In the genomic region with DNA sequence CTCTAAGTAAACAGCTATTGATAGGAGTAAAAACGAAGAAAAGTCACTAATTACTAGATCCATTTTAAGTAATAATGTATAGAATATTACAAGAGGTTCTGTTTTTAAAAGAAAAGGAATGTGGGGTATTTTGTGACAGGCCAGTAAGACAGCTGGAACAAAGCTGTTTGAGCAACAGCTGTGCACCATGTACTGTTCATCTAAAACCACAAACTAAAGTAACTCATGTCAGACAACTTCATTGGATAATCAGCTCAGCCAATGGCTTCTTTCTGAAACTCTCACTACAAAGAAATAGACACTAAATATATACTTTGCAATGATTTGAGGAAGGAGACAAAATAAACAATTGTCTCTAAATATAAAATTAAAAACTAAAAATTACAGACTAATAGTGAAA, we compare ENCODE assay signal across 12 cellular contexts. TPM values are rescaled to one million over a fixed set of nuclear protein-coding genes. Genes with fewer than 3 reads are reported as not detected.
DNase-seq lines count a peak whose midpoint lies in the region; ATAC-seq, FAIRE-seq and TF ChIP-seq lines count a peak whose summit lies in the region.
"Had no signal": no experiment of that assay in that cellular context is flagged by ENCODE, and none has a peak within 500 bp of the region (broad histone marks: within the 10 kb centered on the region; RNA-seq: fewer than 3 reads in every experiment).

No MANE protein-coding gene starts in this region.

- no peak for TF ChIP-seq CTCF in WTC11 (IDR thresholded peaks at IDR 0.05)
- no peak for TF ChIP-seq CTCF in osteocyte (IDR thresholded peaks at IDR 0.05)
- no peak for TF ChIP-seq CTCF in hepatocyte (IDR thresholded peaks at IDR 0.05; ENCODE audit: poor library complexity)

- no peaks in the 10 kb centered on the region for H3K9me3 ChIP-seq in hepatocyte (ENCODE audit: low read depth)

- no peaks in the 10 kb centered on the region for H3K9me2 ChIP-seq in hepatocyte (replicated peaks; ENCODE audit: insufficient read depth)

- H3K9me3 Mint-ChIP-seq in WTC11: no peaks in the 10 kb centered on the region
- peaks cover 16% of the 10 kb centered on the region for H3K9me3 Mint-ChIP-seq in osteocyte (ENCODE audit: unreplicated experiment)
- H3K9me3 Mint-ChIP-seq in activated T-helper 17 cell treated with anti-CD3 and anti-CD28 coated beads, Interleukin-2, amount 50 U/mL, for 72 hours: no peaks in the 10 kb centered on the region

- H3K36me3 Mint-ChIP-seq in WTC11 (peaks cover 2% of the 10 kb centered on the region; the same call in 1 of the 2 replicates), osteocyte (ENCODE audit: unreplicated experiment) (peaks cover 12% of the 10 kb centered on the region)
- peaks cover 5% of the 10 kb centered on the region for H3K36me3 Mint-ChIP-seq in activated T-helper 17 cell treated with anti-CD3 and anti-CD28 coated beads, Interleukin-2, amount 50 U/mL, for 72 hours (ENCODE audit: low read depth)

- peak; percentile 75 for FAIRE-seq in GM19239 (lab: Jason Lieb, UNC)

- no peak overlapping the region for H3K4me3 Mint-ChIP-seq in WTC11
- no peak overlapping the region for H3K4me3 Mint-ChIP-seq in osteocyte (ENCODE audit: unreplicated experiment)
- H3K4me3 Mint-ChIP-seq in activated T-helper 17 cell treated with anti-CD3 and anti-CD28 coated beads, Interleukin-2, amount 50 U/mL, for 72 hours: no peak overlapping the region

- POLR2A ChIA-PET in WTC11 (lab: Charles Lee): interaction anchor here (1.9 kb wide), 1 partner anchor 15 kb away, joined by 7 read pairs; no protein-coding TSS in a partner anchor

- H3K27ac ChIP-seq in hepatocyte: no peak overlapping the region

- no peaks in the 10 kb centered on the region for H3K36me3 ChIP-seq in hepatocyte (replicated peaks; ENCODE audit: insufficient read depth, low read depth)

- peak overlapping the region; percentile 98 for H3K27ac Mint-ChIP-seq in WTC11
- peak overlapping the region; percentile 14 for H3K27ac Mint-ChIP-seq in osteocyte (ENCODE audit: unreplicated experiment)
- no peak overlapping the region for H3K27ac Mint-ChIP-seq in activated T-helper 17 cell treated with anti-CD3 and anti-CD28 coated beads, Interleukin-2, amount 50 U/mL, for 72 hours

- peaks cover 2% of the 10 kb centered on the region for H4K20me1 ChIP-seq in hepatocyte (ENCODE audit: insufficient read depth, poor library complexity, severe bottlenecking)

- DNase-seq in GM19239 (ENCODE audit: insufficient read length, low spot score) (no peak), WTC11 (ENCODE audit: low spot score) (no peak), osteocyte (ENCODE audit: extremely low spot score, unreplicated experiment) (no peak), hepatocyte (ENCODE audit: low spot score) (no peak), cardiac septum (ENCODE audit: low spot score) (no peak)
- DNase-seq: activated CD4-positive, alpha-beta T cell treated with anti-CD3 and anti-CD28 coated beads, Interleukin-2, amount 50 U/mL, for 1 hour; GDM1; NCI-H1105 treated with DMSO at 0.1 percent for 48 hours had no signal

- H3K4me3 ChIP-seq in hepatocyte: no peak overlapping the region

- H2AFZ ChIP-seq in hepatocyte: no peak overlapping the region

- intact Hi-C loops in cardiac septum (cut with DNase I): no loop called here

- ATAC-seq in HG03025 (IDR thresholded peaks at IDR 0.05; ENCODE audit: low FRiP score, unreplicated experiment): peak; percentile 68
- ATAC-seq in WTC11: no peak
- no peak for ATAC-seq in activated T-helper 17 cell treated with anti-CD3 and anti-CD28 coated beads, Interleukin-2, amount 50 U/mL, for 72 hours (replicated peaks)
- ATAC-seq in GM21717 (IDR thresholded peaks at IDR 0.05; ENCODE audit: unreplicated experiment): no peak
- ATAC-seq: HCT116 had no signal

- peaks cover 98% of the 10 kb centered on the region for H3K79me2 ChIP-seq in hepatocyte

- H3K4me1 ChIP-seq in hepatocyte (ENCODE audit: insufficient read depth): peaks cover 3% of the 10 kb centered on the region

- no peaks in the 10 kb centered on the region for H3K27me3 Mint-ChIP-seq in WTC11 (ENCODE audit: low read depth)
- H3K27me3 Mint-ChIP-seq in osteocyte (ENCODE audit: unreplicated experiment): no peaks in the 10 kb centered on the region
- H3K27me3 Mint-ChIP-seq in activated T-helper 17 cell treated with anti-CD3 and anti-CD28 coated beads, Interleukin-2, amount 50 U/mL, for 72 hours: no peaks in the 10 kb centered on the region

- CTCF ChIA-PET in WTC11 (lab: Charles Lee): interaction anchor here (1.1 to 3.0 kb wide), 4 partner anchors 35 to 76 kb away, joined by 3 to 11 read pairs (median 8); no protein-coding TSS in a partner anchor

- H3K4me1 Mint-ChIP-seq in WTC11: peaks cover 70% of the 10 kb centered on the region
- H3K4me1 Mint-ChIP-seq in osteocyte (ENCODE audit: unreplicated experiment): peaks cover 66% of the 10 kb centered on the region
- H3K4me1 Mint-ChIP-seq in activated T-helper 17 cell treated with anti-CD3 and anti-CD28 coated beads, Interleukin-2, amount 50 U/mL, for 72 hours: peaks cover 26% of the 10 kb centered on the region

- no peak overlapping the region for H3K4me2 ChIP-seq in hepatocyte

- no peaks in the 10 kb centered on the region for H3K27me3 ChIP-seq in hepatocyte

- WGBS in hepatocyte (ENCODE audit: low lambda C conversion rate, missing lambda C conversion rate): 96% methylated on average over 1 of the region's 1 CpG

TF ChIP-seq in WTC11, 78 proteins besides CTCF, POLR2A, EP300 and RAD21:
- TF ChIP-seq FOXP1 (CRISPR knock-in tag; IDR thresholded peaks at IDR 0.05; ENCODE audit: borderline replicate concordance) (no peak), ZNF317 (CRISPR knock-in tag; IDR thresholded peaks at IDR 0.05; ENCODE audit: borderline replicate concordance, low read depth) (no peak), ZNF219 (CRISPR knock-in tag; IDR thresholded peaks at IDR 0.05; ENCODE audit: borderline replicate concordance) (no peak)

RNA-seq across cellular contexts. Expression of a gene that starts 16.1 kb away (rescaled TPM):
- total RNA-seq in WTC11 (2021) (161 to 164 TPM (median 164 TPM) in 3 replicates), osteocyte (91.8 and 95.7 TPM in 2 replicates), hepatocyte (69.8 and 72.9 TPM in 2 replicates), cardiac septum (142 TPM)
- polyA plus RNA-seq in hepatocyte: 44.2 and 50.7 TPM in 2 replicates
- 10 to 100 TPM; 35.4 to 41.0 TPM for total RNA-seq in activated T-helper 17 cell treated with anti-CD3 and anti-CD28 coated beads, Interleukin-2, amount 50 U/mL, for 72 hours
